ENCODE assay signal across 11 cellular contexts in genomic region chr4:170420255-170420693, GRCh38.
DNase-seq lines count a peak whose midpoint lies in the region; ATAC-seq, FAIRE-seq and TF ChIP-seq lines count a peak whose summit lies in the region.
"Had no signal": no experiment of that assay in that cellular context is flagged by ENCODE, and none has a peak within 500 bp of the region (broad histone marks: within the 10 kb centered on the region; RNA-seq: fewer than 3 reads in every experiment).

No MANE protein-coding gene starts in this region.

- TF ChIP-seq CTCF in astrocyte (IDR thresholded peaks at IDR 0.05; ENCODE audit: insufficient read depth, low read depth, low read length) (no peak), lower leg skin (IDR thresholded peaks at IDR 0.05) (no peak), omental fat pad (IDR thresholded peaks at IDR 0.05) (no peak)

- H3K27ac ChIP-seq in astrocyte (ENCODE audit: low read depth, low read length): no peak overlapping the region
- H3K27ac ChIP-seq: vagina had no signal

- DNase-seq in GM04504 (ENCODE audit: low read depth): peak; percentile 22
- peak; percentile 8 for DNase-seq in astrocyte (ENCODE audit: low read depth)
- no peak for DNase-seq in lower leg skin (ENCODE audit: low spot score in 2 of 2)
- no peak for DNase-seq in DMS 273 treated with DMSO at 0.1 percent for 48 hours (lab: John Stamatoyannopoulos, UW)
- DNase-seq in omental fat pad (ENCODE audit: low spot score): no peak
- no peak for DNase-seq in NCI-H1105 (lab: John Stamatoyannopoulos, UW)
- DNase-seq: Caco-2 had no signal

- no peak overlapping the region for H2AFZ ChIP-seq in astrocyte (ENCODE audit: low read depth, low read length)

- no peaks in the 10 kb centered on the region for H3K9me3 ChIP-seq in astrocyte (ENCODE audit: insufficient read depth, low read depth, low read length)
- H3K9me3 ChIP-seq: Caco-2, vagina had no signal

- no peak overlapping the region for H3K4me3 ChIP-seq in astrocyte (ENCODE audit: insufficient read depth, low read depth, low read length)
- H3K4me3 ChIP-seq in lower leg skin (ENCODE audit: low read depth, poor library complexity, severe bottlenecking): no peak overlapping the region
- H3K4me3 ChIP-seq: lung, vagina had no signal

- H3K27me3 Mint-ChIP-seq in astrocyte (ENCODE audit: low read depth, unreplicated experiment): no peaks in the 10 kb centered on the region

- 73 to 74% methylated on average over 7 of the region's 7 CpGs for WGBS in lower leg skin, 2 donors

- ATAC-seq in GM21367 (IDR thresholded peaks at IDR 0.05; ENCODE audit: unreplicated experiment) (peak; percentile 85), HG03159 (IDR thresholded peaks at IDR 0.05; ENCODE audit: unreplicated experiment) (peak; percentile 87), omental fat pad (ENCODE audit: low FRiP score) (no peak)

- H3K9me3 Mint-ChIP-seq in astrocyte (ENCODE audit: unreplicated experiment): no peaks in the 10 kb centered on the region

- H3K36me3 ChIP-seq in astrocyte (ENCODE audit: insufficient read depth, low read length): no peaks in the 10 kb centered on the region
- H3K36me3 ChIP-seq: vagina had no signal

- intact Hi-C loops in lower leg skin (cut with DNase I; ENCODE audit: low total_unique reads): no loop called here

- no peak for TF ChIP-seq POLR2A in lower leg skin (IDR thresholded peaks at IDR 0.05)

- H4K20me1 ChIP-seq in astrocyte (ENCODE audit: insufficient read depth, low read length): no peaks in the 10 kb centered on the region

- no peak overlapping the region for H3K27ac Mint-ChIP-seq in astrocyte (ENCODE audit: unreplicated experiment)

- no peaks in the 10 kb centered on the region for H3K36me3 Mint-ChIP-seq in astrocyte (ENCODE audit: low read depth, unreplicated experiment)

- H3K9ac ChIP-seq in astrocyte (ENCODE audit: low read length): no peak overlapping the region

- no peaks in the 10 kb centered on the region for H3K4me1 Mint-ChIP-seq in astrocyte (ENCODE audit: low read depth, unreplicated experiment)

- no peaks in the 10 kb centered on the region for H3K27me3 ChIP-seq in astrocyte (ENCODE audit: insufficient read depth, low read length)
- H3K27me3 ChIP-seq: vagina had no signal

- H3K4me3 Mint-ChIP-seq in astrocyte (ENCODE audit: unreplicated experiment): no peak overlapping the region

- H3K4me2 ChIP-seq in astrocyte (ENCODE audit: low read length): no peak overlapping the region

- no peak for FAIRE-seq in astrocyte (lab: Jason Lieb, UNC)

- no peaks in the 10 kb centered on the region for H3K79me2 ChIP-seq in astrocyte (ENCODE audit: insufficient read depth, low read length)

- H3K4me1 ChIP-seq in astrocyte (ENCODE audit: insufficient read depth, low read length): no peaks in the 10 kb centered on the region
- H3K4me1 ChIP-seq: Caco-2, vagina had no signal

Comparison
In these comparisons a context has a peak if more than half of its experiments do, and no peak if none do; other contexts are left out.
1. DNase-seq: peak in GM04504 (single experiment) and astrocyte (single experiment); none in lower leg skin (0 of 2), DMS 273 treated with DMSO at 0.1 percent for 48 hours (single experiment), omental fat pad (single experiment) and NCI-H1105 (single experiment).